13 cellular contexts compared by ENCODE assay signal in genomic region chr6:115932481-115932880, GRCh38.
A peak's percentile ranks its signal among the peaks of the same experiment; 100 is the strongest.
DNase-seq lines count a peak whose midpoint lies in the region; ATAC-seq lines count a peak whose summit lies in the region.
"Had no signal": no experiment of that assay in that cellular context is flagged by ENCODE, and none has a peak within 500 bp of the region (broad histone marks: within the 10 kb centered on the region; RNA-seq: fewer than 3 reads in every experiment).

No MANE protein-coding gene starts in this region.

- ATAC-seq in GM18867 (IDR thresholded peaks at IDR 0.05; ENCODE audit: unreplicated experiment) (peak; percentile 49), HG02870 (IDR thresholded peaks at IDR 0.05; ENCODE audit: unreplicated experiment) (peak; percentile 55)
- ATAC-seq in stimulated activated effector memory CD8-positive, alpha-beta T cell treated with anti-CD3 and anti-CD28 coated beads, Interleukin-12 subunit alpha, Interleukin-12 subunit beta, amount 100 ng/mL, for 72 hours: no peak
- ATAC-seq: esophagus mucosa, left colon had no signal

- H3K4me1 Mint-ChIP-seq in stimulated activated effector memory CD8-positive, alpha-beta T cell treated with anti-CD3 and anti-CD28 coated beads, Interleukin-12 subunit alpha, Interleukin-12 subunit beta, amount 100 ng/mL, for 72 hours: no peaks in the 10 kb centered on the region

- no peak overlapping the region for H3K4me3 Mint-ChIP-seq in stimulated activated effector memory CD8-positive, alpha-beta T cell treated with anti-CD3 and anti-CD28 coated beads, Interleukin-12 subunit alpha, Interleukin-12 subunit beta, amount 100 ng/mL, for 72 hours
- H3K4me3 Mint-ChIP-seq: type B pancreatic cell had no signal

- H3K9me3 Mint-ChIP-seq in stimulated activated effector memory CD8-positive, alpha-beta T cell treated with anti-CD3 and anti-CD28 coated beads, Interleukin-12 subunit alpha, Interleukin-12 subunit beta, amount 100 ng/mL, for 72 hours: peaks cover 2% of the 10 kb centered on the region

- H3K36me3 Mint-ChIP-seq in stimulated activated effector memory CD8-positive, alpha-beta T cell treated with anti-CD3 and anti-CD28 coated beads, Interleukin-12 subunit alpha, Interleukin-12 subunit beta, amount 100 ng/mL, for 72 hours: no peaks in the 10 kb centered on the region

- H3K27ac Mint-ChIP-seq in stimulated activated effector memory CD8-positive, alpha-beta T cell treated with anti-CD3 and anti-CD28 coated beads, Interleukin-12 subunit alpha, Interleukin-12 subunit beta, amount 100 ng/mL, for 72 hours: no peak overlapping the region
- H3K27ac Mint-ChIP-seq: type B pancreatic cell had no signal

- DNase-seq in RKO (ENCODE audit: low spot score) (peak; percentile 12), kidney glomerular epithelial cell (lab: John Stamatoyannopoulos, UW) (peak; percentile 59), activated gamma-delta T cell (lab: John Stamatoyannopoulos, UW) (no peak), OCI-M2 (lab: John Stamatoyannopoulos, UW; ENCODE audit: unreplicated experiment) (no peak), T-helper 1 cell (no peak)
- no peak for DNase-seq in stimulated activated effector memory CD8-positive, alpha-beta T cell treated with anti-CD3 and anti-CD28 coated beads, Interleukin-12 subunit alpha, Interleukin-12 subunit beta, amount 100 ng/mL, for 72 hours (ENCODE audit: low spot score in 2 of 2)
- DNase-seq: activated CD8-positive, alpha-beta memory T cell treated with anti-CD3 and anti-CD28 coated beads for 24 hours; KBM-7; left colon had no signal

Comparison
In these comparisons a context has a peak if more than half of its experiments do, and no peak if none do; other contexts are left out.
1. DNase-seq: peak in RKO (single experiment) and kidney glomerular epithelial cell (single experiment); none in activated gamma-delta T cell (single experiment), stimulated activated effector memory CD8-positive, alpha-beta T cell treated with anti-CD3 and anti-CD28 coated beads, Interleukin-12 subunit alpha, Interleukin-12 subunit beta, amount 100 ng/mL, for 72 hours (0 of 2), OCI-M2 (single experiment) and T-helper 1 cell (0 of 5).